18 cellular contexts compared by ENCODE assay signal in genomic region chr20:24097051-24097450, GRCh38.
"Had no signal": no experiment of that assay in that cellular context is flagged by ENCODE, and none has a peak within 500 bp of the region (broad histone marks: within the 10 kb centered on the region; RNA-seq: fewer than 3 reads in every experiment).

No MANE protein-coding gene starts in this region.

- H3K36me3 Mint-ChIP-seq: activated naive CD4-positive, alpha-beta T cell treated with anti-CD3 and anti-CD28 coated beads, Interleukin-2, amount 50 U/mL, for 24 hours; stimulated activated memory B cell treated with anti-CD40 and anti-IgM and Interleukin-4, amounts not matched to agents 10 μg/mL and 1 μg/mL and 100 μg/mL, for 72 hours; WTC11 had no signal

- ATAC-seq: activated CD8-positive, alpha-beta T cell treated with anti-CD3 and anti-CD28 coated beads, Interleukin-2, amount 10 ng/mL, durations not matched to agents 7 days and 5 days; esophagus mucosa; stimulated activated memory B cell treated with anti-CD40 and anti-IgM and Interleukin-4, amounts not matched to agents 10 μg/mL and 1 μg/mL and 100 μg/mL, for 72 hours; T-helper 17 cell had no signal

- H3K27me3 ChIP-seq: colonic mucosa, neutrophil, thyroid gland had no signal

- H3K27me3 Mint-ChIP-seq: activated naive CD4-positive, alpha-beta T cell treated with anti-CD3 and anti-CD28 coated beads, Interleukin-2, amount 50 U/mL, for 24 hours had no signal

- H3K4me1 Mint-ChIP-seq: stimulated activated memory B cell treated with anti-CD40 and anti-IgM and Interleukin-4, amounts not matched to agents 10 μg/mL and 1 μg/mL and 100 μg/mL, for 72 hours had no signal

- DNase-seq: activated CD4-positive, alpha-beta T cell treated with anti-CD3 and anti-CD28 coated beads for 48 hours; activated CD8-positive, alpha-beta memory T cell treated with anti-CD3 and anti-CD28 coated beads, Interleukin-2, amount 50 U/mL, for 4 hours; activated CD8-positive, alpha-beta T cell treated with anti-CD3 and anti-CD28 coated beads, Interleukin-2, amount 10 ng/mL, durations not matched to agents 7 days and 5 days; activated effector memory CD4-positive, alpha-beta T cell treated with anti-CD3 and anti-CD28 coated beads, Interleukin-2, amount 50 U/mL, for 16 hours; activated T-cell treated with anti-CD3 and anti-CD28 coated beads, Interleukin-2, amount 50 U/mL, for 48 hours; colonic mucosa; hypothalamus; kidney glomerular epithelial cell; midbrain; stimulated activated CD4-positive, alpha-beta T cell treated with anti-CD3 and anti-CD28 coated beads, Interleukin-2, amount 100 ng/mL, for 48 hours; T-helper 17 cell; thyroid gland had no signal

- H3K36me3 ChIP-seq: colonic mucosa, neutrophil, thyroid gland had no signal

- H3K4me3 ChIP-seq: colonic mucosa, lung, thyroid gland had no signal

- H3K27ac ChIP-seq: colonic mucosa, neutrophil, thyroid gland had no signal

- H3K9me3 Mint-ChIP-seq: activated naive CD4-positive, alpha-beta T cell treated with anti-CD3 and anti-CD28 coated beads, Interleukin-2, amount 50 U/mL, for 24 hours; stimulated activated memory B cell treated with anti-CD40 and anti-IgM and Interleukin-4, amounts not matched to agents 10 μg/mL and 1 μg/mL and 100 μg/mL, for 72 hours; WTC11 had no signal

- H3K4me3 Mint-ChIP-seq: activated CD8-positive, alpha-beta T cell treated with anti-CD3 and anti-CD28 coated beads, Interleukin-2, amount 10 ng/mL, durations not matched to agents 7 days and 5 days; activated naive CD4-positive, alpha-beta T cell treated with anti-CD3 and anti-CD28 coated beads, Interleukin-2, amount 50 U/mL, for 24 hours; stimulated activated memory B cell treated with anti-CD40 and anti-IgM and Interleukin-4, amounts not matched to agents 10 μg/mL and 1 μg/mL and 100 μg/mL, for 72 hours; T-helper 17 cell; WTC11 had no signal

- H3K9me3 ChIP-seq: colonic mucosa, neutrophil, thyroid gland had no signal

- H3K27ac Mint-ChIP-seq: activated CD8-positive, alpha-beta T cell treated with anti-CD3 and anti-CD28 coated beads, Interleukin-2, amount 10 ng/mL, durations not matched to agents 7 days and 5 days; activated naive CD4-positive, alpha-beta T cell treated with anti-CD3 and anti-CD28 coated beads, Interleukin-2, amount 50 U/mL, for 24 hours; stimulated activated memory B cell treated with anti-CD40 and anti-IgM and Interleukin-4, amounts not matched to agents 10 μg/mL and 1 μg/mL and 100 μg/mL, for 72 hours; T-helper 17 cell; WTC11 had no signal

- H3K4me1 ChIP-seq: colonic mucosa had no signal
